Comparison of ENCODE assay signal across 24 cellular contexts in the genomic region with DNA sequence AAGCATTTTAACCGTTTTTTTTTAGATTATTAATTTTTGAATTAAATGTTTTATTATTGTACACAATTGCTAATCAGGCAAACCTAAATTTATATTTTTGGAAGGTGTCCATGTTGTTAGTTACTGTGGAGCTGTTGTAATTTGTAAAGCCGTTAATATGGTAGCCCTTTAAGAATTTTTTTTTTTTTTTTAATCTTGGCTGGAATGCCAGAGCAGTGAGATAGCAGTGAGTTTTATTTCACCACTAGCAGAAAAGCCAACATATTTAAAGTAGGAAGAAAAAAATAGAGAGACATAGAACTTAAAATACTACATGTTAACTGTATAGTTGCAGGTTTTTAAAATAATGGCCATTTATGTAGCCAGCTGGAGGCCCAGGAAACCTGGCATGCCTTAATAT. TPM values are rescaled to one million over a fixed set of nuclear protein-coding genes. Genes with fewer than 3 reads are reported as not detected.
DNase-seq lines count a peak whose midpoint lies in the region; ATAC-seq, FAIRE-seq and TF ChIP-seq lines count a peak whose summit lies in the region.
"Had no signal": no experiment of that assay in that cellular context is flagged by ENCODE, and none has a peak within 500 bp of the region (broad histone marks: within the 10 kb centered on the region; RNA-seq: fewer than 3 reads in every experiment).

No MANE protein-coding gene starts in this region.

- no peak overlapping the region for H3K9ac ChIP-seq in adipocyte (ENCODE audit: low read length)
- H3K9ac ChIP-seq: BLaER1 treated with 17β-estradiol and CSF1 and Interleukin-3, amounts not matched to agents 10 nM and 100 nM had no signal

- DNase-seq in Right ventricle myocardium superior (no peak), cardiac septum (ENCODE audit: low spot score) (no peak), H54 (ENCODE audit: insufficient read length, low spot score) (no peak), adipocyte (ENCODE audit: low read depth) (peak; percentile 43), left lobe of liver (ENCODE audit: low spot score) (no peak), NCI-H1436 treated with DMSO at 0.1 percent for 48 hours (lab: John Stamatoyannopoulos, UW) (no peak), NCI-H2107 treated with DMSO at 0.1 percent for 48 hours (lab: John Stamatoyannopoulos, UW; ENCODE audit: unreplicated experiment) (no peak)
- DNase-seq: CD8-positive, alpha-beta T cell; DND-41; H7; KBM-7; MM.1S; NCI-H1048; NCI-H1417 treated with DMSO at 0.1 percent for 48 hours; NCI-H1930; NCI-H2227 treated with DMSO at 0.1 percent for 48 hours; NCI-H510A; PC-9; RPMI8226; SIG-M5 had no signal

- H3K36me3 ChIP-seq in adipocyte (ENCODE audit: control insufficient read depth, insufficient read depth, low read length, severe bottlenecking) = no peaks in the 10 kb centered on the region
- H3K36me3 ChIP-seq: BLaER1 treated with 17β-estradiol and CSF1 and Interleukin-3, amounts not matched to agents 10 nM and 100 nM had no signal

- no peaks in the 10 kb centered on the region for H3K9me3 ChIP-seq in adipocyte (ENCODE audit: control insufficient read depth, low read length)
- H3K9me3 ChIP-seq: BLaER1 treated with 17β-estradiol and CSF1 and Interleukin-3, amounts not matched to agents 10 nM and 100 nM had no signal

- ATAC-seq in Right ventricle myocardium superior (ENCODE audit: poor library complexity) (peak; percentile 81), left lobe of liver (peak; percentile 79), HG03139 (IDR thresholded peaks at IDR 0.05; ENCODE audit: unreplicated experiment) (no peak)
- ATAC-seq: CD8-positive, alpha-beta T cell; SK-N-SH treated with all-trans-retinoic acid at 6 μM for 48 hours had no signal

- peaks cover 10% of the 10 kb centered on the region for H3K4me1 ChIP-seq in adipocyte (ENCODE audit: control insufficient read depth, insufficient read depth, low read length)
- H3K4me1 ChIP-seq: BLaER1 treated with 17β-estradiol and CSF1 and Interleukin-3, amounts not matched to agents 10 nM and 100 nM had no signal

- no peak for TF ChIP-seq POLR2A in H54 (IDR thresholded peaks at IDR 0.05; ENCODE audit: low read depth, low read length)

- no peaks in the 10 kb centered on the region for H3K27me3 ChIP-seq in adipocyte (replicated peaks; ENCODE audit: control insufficient read depth, insufficient read depth, low read length)
- H3K27me3 ChIP-seq: BLaER1 treated with 17β-estradiol and CSF1 and Interleukin-3, amounts not matched to agents 10 nM and 100 nM had no signal

- peak; percentile 11 for FAIRE-seq in H54 (lab: Jason Lieb, UNC)
- FAIRE-seq: GM12891 had no signal

- intact Hi-C loops in Right ventricle myocardium superior (cut with DNase I) (no loop called here), cardiac septum (cut with DNase I) (no loop called here)

- no peak overlapping the region for H3K4me3 ChIP-seq in adipocyte (ENCODE audit: low read length)
- H3K4me3 ChIP-seq: BLaER1 treated with 17β-estradiol and CSF1 and Interleukin-3, amounts not matched to agents 10 nM and 100 nM; PC-9 had no signal

RNA-seq across cellular contexts. Expression of a gene that starts 35.3 kb away (rescaled TPM):
- total RNA-seq in Right ventricle myocardium superior = 40.9 TPM
- 58.4 TPM for total RNA-seq in cardiac septum
- 17.4 TPM for total RNA-seq in left lobe of liver
